16 cellular contexts compared by ENCODE assay signal in genomic region chr12:92554316-92554905, GRCh38.
DNase-seq lines count a peak whose midpoint lies in the region; ATAC-seq, FAIRE-seq and TF ChIP-seq lines count a peak whose summit lies in the region.
"Had no signal": no experiment of that assay in that cellular context is flagged by ENCODE, and none has a peak within 500 bp of the region (broad histone marks: within the 10 kb centered on the region; RNA-seq: fewer than 3 reads in every experiment).

No MANE protein-coding gene starts in this region.

- H3K27me3 Mint-ChIP-seq in CD4-positive, CD25-positive, alpha-beta regulatory T cell = no peaks in the 10 kb centered on the region
- H3K27me3 Mint-ChIP-seq in HFFc6 (ENCODE audit: insufficient read depth) = no peaks in the 10 kb centered on the region
- H3K27me3 Mint-ChIP-seq: type B pancreatic cell had no signal

- intact Hi-C loops in sciatic nerve (cut with DNase I) = no loop called here

- H3K4me3 ChIP-seq in CD4-positive, CD25-positive, alpha-beta regulatory T cell (ENCODE audit: low read depth, low read length) = no peak overlapping the region
- H3K4me3 ChIP-seq: GM23248, lower lobe of right lung had no signal

- H3K4me3 Mint-ChIP-seq in CD4-positive, CD25-positive, alpha-beta regulatory T cell = no peak overlapping the region
- H3K4me3 Mint-ChIP-seq in HFFc6 = no peak overlapping the region
- H3K4me3 Mint-ChIP-seq: type B pancreatic cell had no signal

- peaks cover 23% of the 10 kb centered on the region for H3K4me1 ChIP-seq in CD4-positive, CD25-positive, alpha-beta regulatory T cell (ENCODE audit: control insufficient read depth, insufficient read depth, low read length, poor library complexity, severe bottlenecking)

- no peaks in the 10 kb centered on the region for H3K27me3 ChIP-seq in CD4-positive, CD25-positive, alpha-beta regulatory T cell (ENCODE audit: control insufficient read depth, insufficient read depth, low read length)

- H3K36me3 Mint-ChIP-seq in CD4-positive, CD25-positive, alpha-beta regulatory T cell = no peaks in the 10 kb centered on the region
- no peaks in the 10 kb centered on the region for H3K36me3 Mint-ChIP-seq in HFFc6 (ENCODE audit: low read depth)
- H3K36me3 Mint-ChIP-seq: type B pancreatic cell had no signal

- peak overlapping the region in 2 of 3 donors; percentile 2 to 90 for H3K27ac Mint-ChIP-seq in CD4-positive, CD25-positive, alpha-beta regulatory T cell
- no peak overlapping the region for H3K27ac Mint-ChIP-seq in HFFc6
- H3K27ac Mint-ChIP-seq: type B pancreatic cell had no signal

- no peaks in the 10 kb centered on the region for H3K9me3 ChIP-seq in CD4-positive, CD25-positive, alpha-beta regulatory T cell (ENCODE audit: control insufficient read depth in 2 of 2, low read length in 2 of 2)
- H3K9me3 ChIP-seq: lower lobe of right lung had no signal

- ATAC-seq in CD4-positive, CD25-positive, alpha-beta regulatory T cell (ENCODE audit: low read depth in 2 of 2) = no peak
- ATAC-seq in sciatic nerve (peak; percentile 11), HG03025 (IDR thresholded peaks at IDR 0.05; ENCODE audit: low FRiP score, unreplicated experiment) (no peak)
- ATAC-seq: lower lobe of right lung, SK-N-SH treated with all-trans-retinoic acid at 6 μM for 48 hours had no signal

- H3K9me3 Mint-ChIP-seq in CD4-positive, CD25-positive, alpha-beta regulatory T cell = no peaks in the 10 kb centered on the region
- no peaks in the 10 kb centered on the region for H3K9me3 Mint-ChIP-seq in HFFc6
- H3K9me3 Mint-ChIP-seq: type B pancreatic cell had no signal

- TF ChIP-seq POLR2A in GM12892 (IDR thresholded peaks at IDR 0.05; ENCODE audit: low read depth, low read length) = no peak

- H3K4me1 Mint-ChIP-seq in CD4-positive, CD25-positive, alpha-beta regulatory T cell = peaks cover 13 to 28% (median 22%) of the 10 kb centered on the region in 4 donors
- H3K4me1 Mint-ChIP-seq in HFFc6 (ENCODE audit: low read depth) = peaks cover 13% of the 10 kb centered on the region

- H3K27ac ChIP-seq in CD4-positive, CD25-positive, alpha-beta regulatory T cell (ENCODE audit: insufficient read depth, low read length, poor library complexity, severe bottlenecking) = no peak overlapping the region
- H3K27ac ChIP-seq: C4-2B, GM23248, lower lobe of right lung had no signal

- TF ChIP-seq CTCF in HFFc6 (IDR thresholded peaks at IDR 0.05) = no peak

- FAIRE-seq in GM12892 (lab: Jason Lieb, UNC) = peak; percentile 56

- H3K36me3 ChIP-seq in CD4-positive, CD25-positive, alpha-beta regulatory T cell (ENCODE audit: control insufficient read depth, insufficient read depth, low read length) = no peaks in the 10 kb centered on the region
- H3K36me3 ChIP-seq: lower lobe of right lung had no signal

- no peak for DNase-seq in CD4-positive, CD25-positive, alpha-beta regulatory T cell
- DNase-seq in GM12892 (ENCODE audit: insufficient read length) = no peak
- peak; percentile 51 for DNase-seq in dermis blood vessel endothelial cell
- no peak for DNase-seq in sciatic nerve (ENCODE audit: low spot score)
- DNase-seq in HFFc6 = no peak
- no peak for DNase-seq in NCI-H1694 (lab: John Stamatoyannopoulos, UW)
- DNase-seq: activated CD8-positive, alpha-beta memory T cell treated with anti-CD3 and anti-CD28 coated beads, Interleukin-2, amount 50 U/mL, for 48 hours; erythroblast; GM23248; lower lobe of right lung; OCI-M1; stimulated activated CD4-positive, alpha-beta T cell treated with anti-CD3 and anti-CD28 coated beads, Interleukin-15, amount 100 ng/mL, for 24 hours had no signal
